21 cellular contexts compared by ENCODE assay signal in genomic region chr7:112052507-112052906, GRCh38.
DNase-seq lines count a peak whose midpoint lies in the region; ATAC-seq and TF ChIP-seq lines count a peak whose summit lies in the region.
"Had no signal": no experiment of that assay in that cellular context is flagged by ENCODE, and none has a peak within 500 bp of the region (broad histone marks: within the 10 kb centered on the region; RNA-seq: fewer than 3 reads in every experiment).

No MANE protein-coding gene starts in this region.

- intact Hi-C loops in MCF 10A (cut with micrococcal nuclease) = no loop called here
- intact Hi-C loops in breast epithelium (cut with DNase I; ENCODE audit: low total_unique reads) = no loop called here

- no peaks in the 10 kb centered on the region for H3K36me3 Mint-ChIP-seq in MCF 10A (ENCODE audit: insufficient read depth, unreplicated experiment)
- H3K36me3 Mint-ChIP-seq: CD14-positive monocyte; CD8-positive, alpha-beta memory T cell had no signal

- no peak overlapping the region for H2AFZ ChIP-seq in trophoblast cell (ENCODE audit: insufficient read depth, low read length, poor library complexity)
- no peak overlapping the region for H2AFZ ChIP-seq in smooth muscle cell (ENCODE audit: low read depth)
- H2AFZ ChIP-seq: GM23248 had no signal

- CTCF ChIA-PET in MCF 10A (lab: Yijun Ruan, JAX) = no interaction called here

- H3K4me1 ChIP-seq in breast epithelium = no peaks in the 10 kb centered on the region
- peaks cover 0 to 2% of the 10 kb centered on the region in 2 experiments for H3K4me1 ChIP-seq in trophoblast cell (ENCODE audit: control insufficient read depth in 1 of 2, insufficient read depth in 2 of 2, low read length in 2 of 2)
- H3K4me1 ChIP-seq in smooth muscle cell (ENCODE audit: low read depth) = peaks cover 5% of the 10 kb centered on the region

- H3K9me3 ChIP-seq in breast epithelium (peaks cover 0 to 3% of the 10 kb centered on the region in 2 donors), trophoblast cell (ENCODE audit: insufficient read depth, low read depth, low read length) (peaks cover 3% of the 10 kb centered on the region), smooth muscle cell (replicated peaks; ENCODE audit: low read depth) (no peaks in the 10 kb centered on the region)
- H3K9me3 ChIP-seq: BE2C had no signal

- no peak overlapping the region for H4K8ac ChIP-seq in trophoblast cell (ENCODE audit: low read depth, low read length)

- no peak overlapping the region for H2BK120ac ChIP-seq in trophoblast cell (ENCODE audit: insufficient read depth, low read length, poor library complexity)

- no peak overlapping the region for H3K4me3 Mint-ChIP-seq in MCF 10A (ENCODE audit: unreplicated experiment)
- H3K4me3 Mint-ChIP-seq: CD14-positive monocyte; CD4-positive, alpha-beta T cell; CD8-positive, alpha-beta memory T cell had no signal

- H4K91ac ChIP-seq in trophoblast cell (ENCODE audit: low read depth, low read length) = no peak overlapping the region

- DNase-seq in MCF 10A (ENCODE audit: unreplicated experiment) (no peak), breast epithelium (ENCODE audit: low spot score in 2 of 2) (no peak), NCI-H69 (lab: John Stamatoyannopoulos, UW) (peak; percentile 52), trophoblast cell (no peak), smooth muscle cell (lab: John Stamatoyannopoulos, UW; ENCODE audit: unreplicated experiment) (no peak), dermis blood vessel endothelial cell (no peak), NCI-H524 treated with DMSO at 0.1 percent for 48 hours (lab: John Stamatoyannopoulos, UW) (no peak)
- DNase-seq: ACHN; AML-193; BE2C; Calu3; CD4-positive, alpha-beta T cell; CD8-positive, alpha-beta memory T cell; DND-41; GM23248; H7; HCEC 1CT had no signal

- no peak for TF ChIP-seq POLR2A in breast epithelium (IDR thresholded peaks at IDR 0.05)

- H3K18ac ChIP-seq in trophoblast cell (ENCODE audit: low read length) = no peak overlapping the region

- H3K4me3 ChIP-seq in breast epithelium (no peak overlapping the region), trophoblast cell (ENCODE audit: low read depth, low read length) (no peak overlapping the region), smooth muscle cell (no peak overlapping the region)
- H3K4me3 ChIP-seq: BLaER1 treated with 17β-estradiol and CSF1 and Interleukin-3, amounts not matched to agents 10 nM and 100 nM; GM23248 had no signal

- H4K12ac ChIP-seq in trophoblast cell (ENCODE audit: low read depth, low read length) = no peak overlapping the region

- no CpG with 5 or more reads among the region's 1 CpG for WGBS in trophoblast cell (ENCODE audit: extremely low coverage, insufficient coverage, insufficient read length)
- 33% methylated on average over 1 of the region's 1 CpG for WGBS in smooth muscle cell (ENCODE audit: low lambda C conversion rate)

- no peaks in the 10 kb centered on the region for H3F3A ChIP-seq in smooth muscle cell (ENCODE audit: low read depth)

- BruUV-seq in MCF 10A (replicated peaks; lab: Mats Ljungman, UMichigan) = no TSS peak

- H3K9me3 Mint-ChIP-seq in MCF 10A (ENCODE audit: unreplicated experiment) = no peaks in the 10 kb centered on the region
- H3K9me3 Mint-ChIP-seq: CD4-positive, alpha-beta T cell had no signal

- no peak overlapping the region for H3K23ac ChIP-seq in trophoblast cell (ENCODE audit: low read length)

- H3K4ac ChIP-seq in trophoblast cell (ENCODE audit: low read depth, low read length) = no peak overlapping the region

- no peak overlapping the region for H3K9ac ChIP-seq in trophoblast cell (ENCODE audit: low read length)
- no peak overlapping the region for H3K9ac ChIP-seq in smooth muscle cell (ENCODE audit: low read depth)
- H3K9ac ChIP-seq: BLaER1 treated with 17β-estradiol and CSF1 and Interleukin-3, amounts not matched to agents 10 nM and 100 nM; GM23248 had no signal

- H3K79me1 ChIP-seq in trophoblast cell (ENCODE audit: low read length) = no peaks in the 10 kb centered on the region

- H3K79me2 ChIP-seq in trophoblast cell (ENCODE audit: control insufficient read depth, insufficient read depth, low read length, poor library complexity) (no peaks in the 10 kb centered on the region), smooth muscle cell (ENCODE audit: low read depth) (peaks cover 15% of the 10 kb centered on the region)

- POLR2A ChIA-PET in MCF 10A (lab: Yijun Ruan, JAX) = no interaction called here

- peak overlapping the region; percentile 44 for H3K27ac Mint-ChIP-seq in MCF 10A (ENCODE audit: low read depth, unreplicated experiment)
- H3K27ac Mint-ChIP-seq: CD14-positive monocyte; CD4-positive, alpha-beta T cell; CD8-positive, alpha-beta memory T cell had no signal

- H3K27ac ChIP-seq in breast epithelium = no peak overlapping the region
- H3K27ac ChIP-seq in trophoblast cell (ENCODE audit: low read depth, low read length) = no peak overlapping the region
- peak overlapping the region; percentile 15 for H3K27ac ChIP-seq in smooth muscle cell (ENCODE audit: low read depth)
- H3K27ac ChIP-seq: 22Rv1; BLaER1 treated with 17β-estradiol and CSF1 and Interleukin-3, amounts not matched to agents 10 nM and 100 nM; GM23248 had no signal

- H3K27me3 ChIP-seq in breast epithelium (no peaks in the 10 kb centered on the region), trophoblast cell (ENCODE audit: insufficient read depth, low read length) (no peaks in the 10 kb centered on the region), smooth muscle cell (ENCODE audit: low read depth) (no peaks in the 10 kb centered on the region)
- H3K27me3 ChIP-seq: BE2C; BLaER1 treated with 17β-estradiol and CSF1 and Interleukin-3, amounts not matched to agents 10 nM and 100 nM had no signal

- no peak for ATAC-seq in GM18519 (IDR thresholded peaks at IDR 0.05; ENCODE audit: low FRiP score, unreplicated experiment)

- H3K4me2 ChIP-seq in trophoblast cell (ENCODE audit: low read length) (no peak overlapping the region), smooth muscle cell (peak overlapping the region; percentile 24)

- no peaks in the 10 kb centered on the region for H3K27me3 Mint-ChIP-seq in MCF 10A (ENCODE audit: insufficient read depth, unreplicated experiment)
- H3K27me3 Mint-ChIP-seq: CD4-positive, alpha-beta T cell had no signal

- H3K36me3 ChIP-seq in breast epithelium (no peaks in the 10 kb centered on the region), trophoblast cell (ENCODE audit: control insufficient read depth in 1 of 2, insufficient read depth in 2 of 2, low read length in 2 of 2) (no peaks in the 10 kb centered on the region), smooth muscle cell (ENCODE audit: low read depth) (no peaks in the 10 kb centered on the region)
- H3K36me3 ChIP-seq: BE2C had no signal

- peak overlapping the region; percentile 64 for H2BK12ac ChIP-seq in trophoblast cell (ENCODE audit: low read length)

- no peaks in the 10 kb centered on the region for H4K20me1 ChIP-seq in smooth muscle cell (ENCODE audit: low read depth)

- H2BK5ac ChIP-seq in trophoblast cell (ENCODE audit: low read depth, low read length, poor library complexity) = no peak overlapping the region

- H3K14ac ChIP-seq in trophoblast cell (ENCODE audit: low read length) = no peak overlapping the region

- TF ChIP-seq CTCF in MCF 10A (IDR thresholded peaks at IDR 0.05; ENCODE audit: unreplicated experiment) (no peak), breast epithelium (IDR thresholded peaks at IDR 0.05) (no peak), smooth muscle cell (IDR thresholded peaks at IDR 0.05; ENCODE audit: borderline replicate concordance, insufficient read depth, poor library complexity, severe bottlenecking) (no peak)

- no peak overlapping the region for H2AK5ac ChIP-seq in trophoblast cell (ENCODE audit: low read length)

- H3K4me1 Mint-ChIP-seq in MCF 10A (ENCODE audit: insufficient read depth, unreplicated experiment) = peaks cover 14% of the 10 kb centered on the region
- H3K4me1 Mint-ChIP-seq: CD8-positive, alpha-beta memory T cell had no signal
